In the genomic region with DNA sequence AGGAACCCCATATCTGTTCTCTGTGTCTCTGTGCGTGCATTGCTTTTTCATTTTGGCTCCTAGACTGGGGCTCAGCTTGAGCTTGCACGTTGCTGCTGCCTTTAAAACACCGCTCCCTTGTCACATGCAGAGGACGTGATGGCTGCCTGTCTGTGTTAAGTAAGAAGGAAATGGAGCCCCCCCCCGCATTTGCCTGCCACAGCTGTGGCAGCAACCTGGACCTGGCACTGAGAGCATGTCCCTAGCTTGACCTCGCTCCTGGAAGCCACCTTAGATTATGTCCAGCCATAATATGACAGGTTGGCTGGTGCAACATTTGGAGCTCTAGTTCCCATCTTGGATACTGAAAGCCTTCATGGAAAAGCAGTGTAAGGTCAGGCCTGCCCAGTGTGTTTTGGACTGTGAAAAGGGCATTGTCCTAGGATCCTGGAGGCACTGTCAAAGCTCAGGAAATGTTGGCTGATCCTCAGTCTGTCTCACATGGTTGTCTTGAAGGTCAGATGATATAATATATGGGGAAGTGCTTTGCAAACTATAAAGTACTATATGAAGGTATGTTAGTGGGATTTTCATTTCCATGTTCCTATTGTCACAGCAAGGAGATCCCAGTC, we compare ENCODE assay signal across 33 cellular contexts.
A peak's percentile ranks its signal among the peaks of the same experiment; 100 is the strongest.
DNase-seq lines count a peak whose midpoint lies in the region; ATAC-seq, FAIRE-seq and TF ChIP-seq lines count a peak whose summit lies in the region.
"Had no signal": no experiment of that assay in that cellular context is flagged by ENCODE, and none has a peak within 500 bp of the region (broad histone marks: within the 10 kb centered on the region; RNA-seq: fewer than 3 reads in every experiment).

No MANE protein-coding gene starts in this region.

- TF ChIP-seq POLR2A in GM12891 (IDR thresholded peaks at IDR 0.05; ENCODE audit: low read depth, low read length): no peak
- no peak for TF ChIP-seq POLR2A in gastrocnemius medialis (IDR thresholded peaks at IDR 0.05)

- no peaks in the 10 kb centered on the region for H3K36me3 ChIP-seq in gastrocnemius medialis
- H3K36me3 ChIP-seq: lower lobe of right lung, upper lobe of right lung had no signal

- no peaks in the 10 kb centered on the region for H3K27me3 Mint-ChIP-seq in activated T-cell treated with anti-CD3 and anti-CD28 coated beads, Interleukin-2, amount 50 U/mL, for 24 hours
- no peaks in the 10 kb centered on the region for H3K27me3 Mint-ChIP-seq in activated naive CD8-positive, alpha-beta T cell treated with anti-CD3 and anti-CD28 coated beads, Interleukin-2, amount 10 ng/mL, durations not matched to agents 7 days and 5 days
- H3K27me3 Mint-ChIP-seq in nephron progenitor cell (ENCODE audit: low read depth, poor library complexity): peaks cover 11% of the 10 kb centered on the region

- peak overlapping the region; percentile 78 for H3K27ac Mint-ChIP-seq in activated T-cell treated with anti-CD3 and anti-CD28 coated beads, Interleukin-2, amount 50 U/mL, for 24 hours
- H3K27ac Mint-ChIP-seq in activated naive CD8-positive, alpha-beta T cell treated with anti-CD3 and anti-CD28 coated beads, Interleukin-2, amount 10 ng/mL, durations not matched to agents 7 days and 5 days: peak overlapping the region; percentile 62
- no peak overlapping the region for H3K27ac Mint-ChIP-seq in nephron progenitor cell
- H3K27ac Mint-ChIP-seq: naive B cell; T-helper 1 cell treated with Interleukin-12 subunit alpha and Interleukin-12 subunit beta and Interleukin-4 antibody, amounts not matched to agents 30 μg/mL and 1 μg/mL, for 36 hours had no signal

- intact Hi-C loops in gastrocnemius medialis (cut with DNase I; ENCODE audit: low total_unique reads): no loop called here

- TF ChIP-seq CTCF in gastrocnemius medialis (IDR thresholded peaks at IDR 0.05 in 4 of 5, conservative IDR thresholded peaks at IDR 0.05 in 1 of 5): no peak
- no peak for TF ChIP-seq CTCF in nephron progenitor cell (IDR thresholded peaks at IDR 0.05)

- peaks cover 42% of the 10 kb centered on the region for H3K4me1 Mint-ChIP-seq in activated T-cell treated with anti-CD3 and anti-CD28 coated beads, Interleukin-2, amount 50 U/mL, for 24 hours (ENCODE audit: low read depth)
- H3K4me1 Mint-ChIP-seq in activated naive CD8-positive, alpha-beta T cell treated with anti-CD3 and anti-CD28 coated beads, Interleukin-2, amount 10 ng/mL, durations not matched to agents 7 days and 5 days: peaks cover 90% of the 10 kb centered on the region
- peaks cover 15% of the 10 kb centered on the region for H3K4me1 Mint-ChIP-seq in nephron progenitor cell

- no peak for DNase-seq in activated T-cell treated with anti-CD3 and anti-CD28 coated beads, Interleukin-2, amount 50 U/mL, for 24 hours
- DNase-seq in activated T-cell treated with anti-CD3 and anti-CD28 coated beads, Interleukin-2, amount 50 U/mL, for 48 hours: no peak
- DNase-seq in GM12891 (ENCODE audit: insufficient read length, low spot score): no peak
- DNase-seq in activated naive CD8-positive, alpha-beta T cell treated with anti-CD3 and anti-CD28 coated beads, Interleukin-2, amount 10 ng/mL, durations not matched to agents 7 days and 5 days: no peak
- peak; percentile 19 to 70 for DNase-seq in gastrocnemius medialis
- no peak for DNase-seq in nephron progenitor cell
- no peak for DNase-seq in glomerular visceral epithelial cell (ENCODE audit: extremely low spot score)
- no peak for DNase-seq in RCC 7860 (ENCODE audit: low spot score)
- DNase-seq: activated CD4-positive, alpha-beta T cell treated with anti-CD3 and anti-CD28 coated beads, Interleukin-2, amount 50 U/mL, for 4 hours; activated CD4-positive, CD25-positive, alpha-beta regulatory T cell; activated gamma-delta T cell treated with Interleukin-2 at 50 U/mL for 16 hours; amygdala; H7; hippocampal formation; Karpas-422; lower lobe of right lung; midbrain; MV-4-11; naive B cell; NCI-H1436 treated with DMSO at 0.1 percent for 48 hours; NCI-H2081 treated with DMSO at 0.1 percent for 48 hours; NCI-H2227 treated with DMSO at 0.1 percent for 48 hours; NCI-H526; NK-92 treated with Interleukin-12 subunit alpha and Interleukin-12 subunit beta, amount 100 ng/mL, for 24 hours; SK-N-SH; stimulated activated CD4-positive, alpha-beta T cell treated with anti-CD3 and anti-CD28 coated beads, Interleukin-15, amount 100 ng/mL, for 24 hours; stimulated activated CD4-positive, alpha-beta T cell treated with anti-CD3 and anti-CD28 coated beads, Interleukin-4, amount 100 ng/mL, for 4 hours; upper lobe of right lung had no signal

- H3K27me3 ChIP-seq in gastrocnemius medialis: no peaks in the 10 kb centered on the region
- H3K27me3 ChIP-seq: upper lobe of right lung had no signal

- FAIRE-seq in GM12891 (lab: Jason Lieb, UNC) (peak; percentile 55), RCC 7860 (lab: Jason Lieb, UNC) (no peak)
- FAIRE-seq: A204.1, endothelial cell of umbilical vein, GM12892, TTC549 had no signal

- H3K36me3 Mint-ChIP-seq in activated T-cell treated with anti-CD3 and anti-CD28 coated beads, Interleukin-2, amount 50 U/mL, for 24 hours (ENCODE audit: low read depth): peaks cover 61% of the 10 kb centered on the region
- H3K36me3 Mint-ChIP-seq in activated naive CD8-positive, alpha-beta T cell treated with anti-CD3 and anti-CD28 coated beads, Interleukin-2, amount 10 ng/mL, durations not matched to agents 7 days and 5 days: peaks cover 59% of the 10 kb centered on the region
- H3K36me3 Mint-ChIP-seq in nephron progenitor cell (ENCODE audit: low read depth): no peaks in the 10 kb centered on the region
- H3K36me3 Mint-ChIP-seq: naive B cell had no signal

- H3K4me1 ChIP-seq in gastrocnemius medialis: peaks cover 7 to 16% of the 10 kb centered on the region in 2 donors

- no peaks in the 10 kb centered on the region for H3K9me3 ChIP-seq in gastrocnemius medialis
- H3K9me3 ChIP-seq: lower lobe of right lung, SK-N-SH, upper lobe of right lung had no signal

- peak overlapping the region in 2 of 4 donors; percentile 38 to 61 for H3K27ac ChIP-seq in gastrocnemius medialis
- H3K27ac ChIP-seq: lower lobe of right lung, upper lobe of right lung had no signal

- H3K4me3 ChIP-seq in gastrocnemius medialis: no peak overlapping the region
- H3K4me3 ChIP-seq: lower lobe of right lung, upper lobe of right lung had no signal

- no peak overlapping the region for H3K4me3 Mint-ChIP-seq in activated T-cell treated with anti-CD3 and anti-CD28 coated beads, Interleukin-2, amount 50 U/mL, for 24 hours
- H3K4me3 Mint-ChIP-seq in activated naive CD8-positive, alpha-beta T cell treated with anti-CD3 and anti-CD28 coated beads, Interleukin-2, amount 10 ng/mL, durations not matched to agents 7 days and 5 days: peak overlapping the region; percentile 18
- no peak overlapping the region for H3K4me3 Mint-ChIP-seq in nephron progenitor cell
- H3K4me3 Mint-ChIP-seq: naive B cell; T-helper 1 cell treated with Interleukin-12 subunit alpha and Interleukin-12 subunit beta and Interleukin-4 antibody, amounts not matched to agents 30 μg/mL and 1 μg/mL, for 36 hours had no signal

- H3K9me3 Mint-ChIP-seq in activated T-cell treated with anti-CD3 and anti-CD28 coated beads, Interleukin-2, amount 50 U/mL, for 24 hours: no peaks in the 10 kb centered on the region
- no peaks in the 10 kb centered on the region for H3K9me3 Mint-ChIP-seq in activated naive CD8-positive, alpha-beta T cell treated with anti-CD3 and anti-CD28 coated beads, Interleukin-2, amount 10 ng/mL, durations not matched to agents 7 days and 5 days
- no peaks in the 10 kb centered on the region for H3K9me3 Mint-ChIP-seq in nephron progenitor cell
- H3K9me3 Mint-ChIP-seq: naive B cell; T-helper 1 cell treated with Interleukin-12 subunit alpha and Interleukin-12 subunit beta and Interleukin-4 antibody, amounts not matched to agents 30 μg/mL and 1 μg/mL, for 36 hours had no signal

- no peak for ATAC-seq in activated naive CD8-positive, alpha-beta T cell treated with anti-CD3 and anti-CD28 coated beads, Interleukin-2, amount 10 ng/mL, durations not matched to agents 7 days and 5 days (ENCODE audit: low read depth)
- peak; percentile 39 to 97 for ATAC-seq in gastrocnemius medialis
- ATAC-seq: lower lobe of right lung, upper lobe of right lung had no signal

- POLR2A ChIA-PET in activated naive CD8-positive, alpha-beta T cell treated with anti-CD3 and anti-CD28 coated beads, Interleukin-2, amount 10 ng/mL, durations not matched to agents 7 days and 5 days (lab: Charles Lee): interaction anchor here (0.6 to 4.7 kb wide), 11 partner anchors 8 to 1911 kb away, joined by 3 to 19 read pairs (median 4); a partner anchor contains a TSS

- in situ Hi-C loops in gastrocnemius medialis (cut with MboI; ENCODE audit: low sequenced_read_pairs in 4 of 4): no loop called here

TF ChIP-seq in GM12891, 5 proteins besides CTCF, POLR2A, EP300 and RAD21:
- TF ChIP-seq POU2F2 (IDR thresholded peaks at IDR 0.05; ENCODE audit: low read depth, low read length) (no peak), POLR2AphosphoS5 (IDR thresholded peaks at IDR 0.05; ENCODE audit: low read depth, low read length) (no peak), PAX5 (IDR thresholded peaks at IDR 0.05; ENCODE audit: insufficient read depth, low read length, severe bottlenecking) (no peak), SPI1 (IDR thresholded peaks at IDR 0.05; ENCODE audit: low read depth, low read length) (no peak)
TF ChIP-seq in GM12891: peak in this region for 0.

Comparison
In these comparisons a context has a peak if more than half of its experiments do, and no peak if none do; other contexts are left out.
1. DNase-seq: peak in gastrocnemius medialis (2 of 2); none in activated T-cell treated with anti-CD3 and anti-CD28 coated beads, Interleukin-2, amount 50 U/mL, for 24 hours (single experiment), activated T-cell treated with anti-CD3 and anti-CD28 coated beads, Interleukin-2, amount 50 U/mL, for 48 hours (0 of 2), GM12891 (single experiment), activated naive CD8-positive, alpha-beta T cell treated with anti-CD3 and anti-CD28 coated beads, Interleukin-2, amount 10 ng/mL, durations not matched to agents 7 days and 5 days (single experiment), nephron progenitor cell (single experiment), glomerular visceral epithelial cell (single experiment) and RCC 7860 (single experiment).